22 cellular contexts compared by ENCODE assay signal in genomic region chr12:69556383-69556782, GRCh38. TPM values are rescaled to one million over a fixed set of nuclear protein-coding genes. Genes with fewer than 3 reads are reported as not detected.
"Had no signal": no experiment of that assay in that cellular context is flagged by ENCODE, and none has a peak within 500 bp of the region (broad histone marks: within the 10 kb centered on the region; RNA-seq: fewer than 3 reads in every experiment).

No MANE protein-coding gene starts in this region.

- H3K27me3 Mint-ChIP-seq: activated B cell treated with CpG ODN at 0.5 μM for 24 hours; activated CD4-positive, alpha-beta T cell treated with anti-CD3 and anti-CD28 coated beads, Interleukin-2, amount 10 ng/mL, durations not matched to agents 24 days and 14 days; activated naive CD8-positive, alpha-beta T cell; brain; central memory CD8-positive, alpha-beta T cell; naive thymus-derived CD4-positive, alpha-beta T cell had no signal

- DNase-seq: activated B cell treated with CpG ODN at 0.5 μM for 24 hours; activated CD4-positive, alpha-beta T cell treated with anti-CD3 and anti-CD28 coated beads, Interleukin-2, amount 10 ng/mL, durations not matched to agents 24 days and 14 days; activated CD8-positive, alpha-beta memory T cell treated with anti-CD3 and anti-CD28 coated beads for 24 hours; activated gamma-delta T cell treated with Interleukin-2 at 50 U/mL for 16 hours; amygdala; effector CD8-positive, alpha-beta T cell; foreskin melanocyte; head of caudate nucleus; naive thymus-derived CD4-positive, alpha-beta T cell; posterior cingulate gyrus; stimulated activated CD4-positive, alpha-beta T cell treated with anti-CD3 and anti-CD28 coated beads, Interleukin-4, amount 100 ng/mL, for 4 hours; stimulated activated naive CD8-positive, alpha-beta T cell treated with anti-CD3 and anti-CD28 coated beads, Interleukin-15, Interleukin-2, amounts not matched to agents 100 U/mL and 50 U/mL, for 24 hours; trophoblast cell had no signal

- H3K4me3 Mint-ChIP-seq: activated B cell treated with CpG ODN at 0.5 μM for 24 hours; activated CD4-positive, alpha-beta T cell treated with anti-CD3 and anti-CD28 coated beads, Interleukin-2, amount 10 ng/mL, durations not matched to agents 24 days and 14 days; activated naive CD8-positive, alpha-beta T cell; brain; central memory CD8-positive, alpha-beta T cell; naive thymus-derived CD4-positive, alpha-beta T cell had no signal

- H3K27me3 ChIP-seq: suprapubic skin had no signal

- H3K4me1 Mint-ChIP-seq: activated CD4-positive, alpha-beta T cell treated with anti-CD3 and anti-CD28 coated beads, Interleukin-2, amount 10 ng/mL, durations not matched to agents 24 days and 14 days had no signal

- H3K9me3 ChIP-seq: suprapubic skin had no signal

- FAIRE-seq: endothelial cell of umbilical vein, TTC549 had no signal

- H3K9me3 Mint-ChIP-seq: activated B cell treated with CpG ODN at 0.5 μM for 24 hours; activated CD4-positive, alpha-beta T cell treated with anti-CD3 and anti-CD28 coated beads, Interleukin-2, amount 10 ng/mL, durations not matched to agents 24 days and 14 days; brain; central memory CD8-positive, alpha-beta T cell; naive thymus-derived CD4-positive, alpha-beta T cell had no signal

- H3K36me3 Mint-ChIP-seq: activated naive CD8-positive, alpha-beta T cell had no signal

- H3K27ac ChIP-seq: skin epidermis, suprapubic skin had no signal

- H3K4me3 ChIP-seq: skin epidermis, suprapubic skin had no signal

- H3K36me3 ChIP-seq: suprapubic skin had no signal

- H3K27ac Mint-ChIP-seq: activated B cell treated with CpG ODN at 0.5 μM for 24 hours; activated CD4-positive, alpha-beta T cell treated with anti-CD3 and anti-CD28 coated beads, Interleukin-2, amount 10 ng/mL, durations not matched to agents 24 days and 14 days; activated naive CD8-positive, alpha-beta T cell; brain; naive thymus-derived CD4-positive, alpha-beta T cell had no signal

- ATAC-seq: naive thymus-derived CD4-positive, alpha-beta T cell; stimulated activated naive CD8-positive, alpha-beta T cell treated with anti-CD3 and anti-CD28 coated beads, Interleukin-15, Interleukin-2, amounts not matched to agents 100 U/mL and 50 U/mL, for 24 hours had no signal

RNA-seq across cellular contexts. Expression of gene LRRC10, which starts 54.3 kb away (rescaled TPM):
- total RNA-seq: activated B cell treated with CpG ODN at 0.5 μM for 24 hours; activated CD4-positive, alpha-beta T cell treated with anti-CD3 and anti-CD28 coated beads, Interleukin-2, amount 10 ng/mL, durations not matched to agents 24 days and 14 days; endothelial cell of umbilical vein; mononuclear cell; naive thymus-derived CD4-positive, alpha-beta T cell; suprapubic skin; T-helper 2 cell treated with Interferon-gamma antibody and Interleukin-4, amounts not matched to agents 100 ng/mL and 5 ng/mL, for 36 hours had no signal
- polyA plus RNA-seq: endothelial cell of umbilical vein; naive thymus-derived CD4-positive, alpha-beta T cell had no signal
